Comparison of ENCODE assay signal across 17 cellular contexts in genomic region chr3:177379045-177379444, GRCh38.
DNase-seq lines count a peak whose midpoint lies in the region; ATAC-seq and TF ChIP-seq lines count a peak whose summit lies in the region.
"Had no signal": no experiment of that assay in that cellular context is flagged by ENCODE, and none has a peak within 500 bp of the region (broad histone marks: within the 10 kb centered on the region; RNA-seq: fewer than 3 reads in every experiment).

No MANE protein-coding gene starts in this region.

- intact Hi-C loops in left ventricle myocardium superior (cut with micrococcal nuclease) = loop anchor here (10.0 kb wide), 1 partner anchor 946 kb away; no protein-coding TSS in a partner anchor
- intact Hi-C loops in left cardiac atrium (cut with DNase I) = no loop called here
- intact Hi-C loops in lower lobe of right lung (cut with DNase I) = no loop called here

- peak overlapping the region; percentile 55; the same call in 1 of the 2 replicates for H3K9ac ChIP-seq in SU-DHL-6 (ENCODE audit: low read length)

- H2AFZ ChIP-seq in SU-DHL-6 (ENCODE audit: low read depth, low read length, severe bottlenecking) = peak overlapping the region; percentile 62

- no peaks in the 10 kb centered on the region for H4K20me1 ChIP-seq in SU-DHL-6 (ENCODE audit: low read depth, low read length)

- no peak for TF ChIP-seq CTCF in SU-DHL-6 (IDR thresholded peaks at IDR 0.05; ENCODE audit: insufficient read depth, low read length, poor library complexity, severe bottlenecking)
- TF ChIP-seq CTCF in lower lobe of right lung (IDR thresholded peaks at IDR 0.05) = no peak

- no peaks in the 10 kb centered on the region for H3K79me2 ChIP-seq in SU-DHL-6 (ENCODE audit: insufficient read depth, low read length)

- H3K36me3 ChIP-seq in SU-DHL-6 (ENCODE audit: low read length) = 0 out of 2 replicates have a peak, but pooled peaks cover 3% of the 10 kb centered on the region
- no peaks in the 10 kb centered on the region for H3K36me3 ChIP-seq in lower lobe of right lung

- H3K27me3 ChIP-seq in SU-DHL-6 (ENCODE audit: low read length) = no peaks in the 10 kb centered on the region
- no peaks in the 10 kb centered on the region for H3K27me3 ChIP-seq in lower lobe of right lung (ENCODE audit: low read depth)

- DNase-seq in left ventricle myocardium superior (no peak), left cardiac atrium (no peak), left lobe of liver (ENCODE audit: low spot score) (no peak), lower lobe of right lung (no peak), AG20443 (ENCODE audit: low spot score) (no peak)
- DNase-seq: activated CD4-positive, alpha-beta T cell treated with anti-CD3 and anti-CD28 coated beads for 36 hours; activated CD8-positive, alpha-beta memory T cell treated with anti-CD3 and anti-CD28 coated beads, Interleukin-2, amount 50 U/mL, for 4 hours; activated naive CD4-positive, alpha-beta T cell; CD8-positive, alpha-beta T cell; EL; HCEC 1CT; mesenchymal stem cell; right cardiac atrium had no signal

- H3K9me3 ChIP-seq in SU-DHL-6 (ENCODE audit: insufficient read depth, low read length) (peaks cover 9% of the 10 kb centered on the region; the same call in 1 of the 2 replicates), lower lobe of right lung (peaks cover 6% of the 10 kb centered on the region)

- H3K9me2 ChIP-seq in SU-DHL-6 (replicated peaks; ENCODE audit: insufficient read depth, low read length) = no peaks in the 10 kb centered on the region

- no peak overlapping the region for H3K4me3 ChIP-seq in SU-DHL-6 (ENCODE audit: insufficient read depth, low read length, poor library complexity, severe bottlenecking)
- H3K4me3 ChIP-seq in lower lobe of right lung = no peak overlapping the region

- H3K4me2 ChIP-seq in SU-DHL-6 (ENCODE audit: low read depth, low read length, poor library complexity, severe bottlenecking) = peak overlapping the region; percentile 73

- no peaks in the 10 kb centered on the region for H3K4me1 ChIP-seq in lower lobe of right lung

- H3K27ac ChIP-seq in SU-DHL-6 (ENCODE audit: low read depth, low read length) (peak overlapping the region; percentile 86), lower lobe of right lung (no peak overlapping the region)
- H3K27ac ChIP-seq: RWPE1 had no signal

- ATAC-seq in left ventricle myocardium superior (peak; percentile 22), left cardiac atrium (no peak), left lobe of liver (peak; percentile 69), lower lobe of right lung (no peak), GM21619 (IDR thresholded peaks at IDR 0.05; ENCODE audit: unreplicated experiment) (no peak), GM18511 (IDR thresholded peaks at IDR 0.05; ENCODE audit: unreplicated experiment) (no peak)
- ATAC-seq: activated CD4-positive, alpha-beta T cell treated with anti-CD3 and anti-CD28 coated beads for 36 hours; CD8-positive, alpha-beta T cell; right cardiac atrium had no signal

- peaks cover 27% of the 10 kb centered on the region for H3F3A ChIP-seq in SU-DHL-6 (ENCODE audit: insufficient read depth)

Comparison
In these comparisons a context has a peak if more than half of its experiments do, and no peak if none do; other contexts are left out.
1. ATAC-seq: peak in left ventricle myocardium superior (single experiment) and left lobe of liver (single experiment); none in left cardiac atrium (0 of 2), lower lobe of right lung (0 of 2), GM21619 (single experiment) and GM18511 (single experiment).